ENCODE assay signal across 8 cellular contexts in the genomic region with DNA sequence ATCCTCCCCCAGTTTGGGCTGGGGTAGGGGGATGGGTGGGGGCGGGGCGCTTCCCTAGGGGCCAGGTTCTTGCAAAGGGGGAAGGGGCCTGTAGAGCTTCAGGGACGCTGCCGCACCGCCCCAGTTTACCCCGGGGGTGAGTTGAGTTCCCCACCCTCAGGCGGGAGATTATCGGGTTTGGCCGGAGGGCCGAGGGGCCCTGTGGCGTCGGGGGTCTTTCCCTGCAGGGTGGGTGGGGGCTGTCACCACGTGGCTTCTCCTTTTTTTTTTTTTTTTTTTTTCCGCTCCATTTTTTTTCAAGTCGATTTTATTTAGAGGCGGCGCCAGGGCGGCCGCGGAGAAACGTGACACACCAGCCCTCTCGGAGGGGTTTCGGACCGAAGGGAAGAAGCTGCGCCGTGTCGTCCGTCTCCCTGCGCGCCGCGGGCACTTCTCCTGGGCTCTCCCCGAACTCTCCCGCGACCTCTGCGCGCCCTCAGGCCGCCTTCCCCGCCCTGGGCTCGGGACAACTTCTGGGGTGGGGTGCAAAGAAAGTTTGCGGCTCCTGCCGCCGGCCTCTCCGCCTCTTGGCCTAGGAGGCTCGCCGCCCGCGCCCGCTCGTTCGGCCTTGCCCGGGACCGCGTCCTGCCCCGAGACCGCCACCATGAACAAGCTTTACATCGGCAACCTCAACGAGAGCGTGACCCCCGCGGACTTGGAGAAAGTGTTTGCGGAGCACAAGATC. TPM values are rescaled to one million over a fixed set of nuclear protein-coding genes. Genes with fewer than 3 reads are reported as not detected.
A peak's percentile ranks its signal among the peaks of the same experiment; 100 is the strongest.
DNase-seq lines count a peak whose midpoint lies in the region; ATAC-seq lines count a peak whose summit lies in the region.

Gene IGF2BP1 (plus strand): TSS at position 283 of the 724 bp plus-strand sequence. CDS start 361 bp downstream, at position 644.

- no peak within 1 kb of the TSS for H3K27ac ChIP-seq in effector memory CD4-positive, alpha-beta T cell (ENCODE audit: insufficient read depth, low read length, poor library complexity, severe bottlenecking)

- H3K4me1 ChIP-seq in effector memory CD4-positive, alpha-beta T cell (ENCODE audit: control insufficient read depth, insufficient read depth, low read length, poor library complexity, severe bottlenecking): peaks cover 33% of the 10 kb centered on the region
- H3K4me1 ChIP-seq in neuron (ENCODE audit: insufficient read depth, low read length): peaks cover 28% of the 10 kb centered on the region

- in situ Hi-C loops in SK-MEL-5 (cut with HindIII; ENCODE audit: low pct_unique_long_range_greater_than_20kb, low sequenced_read_pairs): no loop called here

- intact Hi-C loops in activated CD4-positive, alpha-beta T cell treated with anti-CD3 and anti-CD28 coated beads for 36 hours (cut with DNase I, micrococcal nuclease): loop anchor here (5.0 kb wide), 1 partner anchor 275 kb away; the partner anchor contains the start of genes PRAC1 (in 2 of the 2) and PRAC2 (in 2 of the 2)

- peak within 1 kb of the TSS; percentile 35 for H3K4me3 ChIP-seq in effector memory CD4-positive, alpha-beta T cell (ENCODE audit: insufficient read depth, low read depth, low read length, poor library complexity, severe bottlenecking)
- H3K4me3 ChIP-seq in neuron (ENCODE audit: low read length): peak within 1 kb of the TSS; percentile 66

- peak; percentile 51 for DNase-seq in activated CD4-positive, alpha-beta T cell treated with anti-CD3 and anti-CD28 coated beads for 36 hours
- DNase-seq in activated CD4-positive, alpha-beta T cell treated with anti-CD3 and anti-CD28 coated beads, Interleukin-2, amount 50 U/mL, for 1 hour: no peak
- DNase-seq in SK-MEL-5 (ENCODE audit: low read depth, low spot score) (peak; percentile 56), anterior cingulate cortex (lab: John Stamatoyannopoulos, UW) (no peak), mesenteric fat pad (ENCODE audit: low spot score) (no peak)
- DNase-seq in effector memory CD4-positive, alpha-beta T cell: no peak

- H3K9me3 ChIP-seq in effector memory CD4-positive, alpha-beta T cell (ENCODE audit: control insufficient read depth, low read length): no peaks in the 10 kb centered on the region
- H3K9me3 ChIP-seq in neuron (ENCODE audit: low read length): no peaks in the 10 kb centered on the region

- H3K4me1 Mint-ChIP-seq in activated CD4-positive, alpha-beta T cell treated with anti-CD3 and anti-CD28 coated beads for 36 hours: peaks cover 25% of the 10 kb centered on the region

- no peaks in the 10 kb centered on the region for H3K9me3 Mint-ChIP-seq in activated CD4-positive, alpha-beta T cell treated with anti-CD3 and anti-CD28 coated beads for 36 hours (ENCODE audit: low read depth)

- no peaks in the 10 kb centered on the region for H3K36me3 ChIP-seq in effector memory CD4-positive, alpha-beta T cell (ENCODE audit: control insufficient read depth, insufficient read depth, low read length)
- H3K36me3 ChIP-seq in neuron (ENCODE audit: insufficient read depth, low read length): no peaks in the 10 kb centered on the region

- peak within 1 kb of the TSS; percentile 82 for H2AFZ ChIP-seq in neuron (ENCODE audit: low read depth, low read length)

- CTCF ChIA-PET in activated CD4-positive, alpha-beta T cell treated with anti-CD3 and anti-CD28 coated beads for 36 hours (lab: Charles Lee): interaction anchor here (0.5 to 1.1 kb wide), 2 partner anchors 127 to 273 kb away, joined by 3 to 5 read pairs; no protein-coding TSS in a partner anchor

- H3K27ac Mint-ChIP-seq in activated CD4-positive, alpha-beta T cell treated with anti-CD3 and anti-CD28 coated beads for 36 hours: no peak within 1 kb of the TSS

- ATAC-seq in activated CD4-positive, alpha-beta T cell treated with anti-CD3 and anti-CD28 coated beads for 36 hours: peak; percentile 36
- no peak for ATAC-seq in HG02981 (IDR thresholded peaks at IDR 0.05; ENCODE audit: unreplicated experiment)

- H3K4me3 Mint-ChIP-seq in activated CD4-positive, alpha-beta T cell treated with anti-CD3 and anti-CD28 coated beads for 36 hours: peak within 1 kb of the TSS; percentile 64

- H3K36me3 Mint-ChIP-seq in activated CD4-positive, alpha-beta T cell treated with anti-CD3 and anti-CD28 coated beads for 36 hours (ENCODE audit: low read depth): no peaks in the 10 kb centered on the region

- POLR2A ChIA-PET in activated CD4-positive, alpha-beta T cell treated with anti-CD3 and anti-CD28 coated beads for 36 hours (lab: Charles Lee): no interaction called here

- peaks cover 75% of the 10 kb centered on the region for H3K27me3 Mint-ChIP-seq in activated CD4-positive, alpha-beta T cell treated with anti-CD3 and anti-CD28 coated beads for 36 hours

- H3K27me3 ChIP-seq in effector memory CD4-positive, alpha-beta T cell (replicated peaks; ENCODE audit: control insufficient read depth, insufficient read depth, low read length, poor library complexity, severe bottlenecking): peaks cover 94% of the 10 kb centered on the region
- no peaks in the 10 kb centered on the region for H3K27me3 ChIP-seq in neuron (ENCODE audit: insufficient read depth, low read length)

RNA-seq across cellular contexts. Expression of gene IGF2BP1, which starts in this region (rescaled TPM):
- under 1 TPM; 0.43 to 0.97 TPM for total RNA-seq in activated CD4-positive, alpha-beta T cell treated with anti-CD3 and anti-CD28 coated beads for 36 hours
- total RNA-seq in SK-MEL-5 (2014; rRNA removed; shearing (Covaris generic)): 8.6 and 9.4 TPM in 2 replicates
- 8.5 and 12.5 TPM in 2 replicates for polyA plus RNA-seq in SK-MEL-5 (2015; cell fraction: cytosol; rRNA removed)
- 20.1 and 28.7 TPM in 2 replicates for polyA plus RNA-seq in SK-MEL-5 (2015; cell fraction: nucleus; rRNA removed)
- not detected for total RNA-seq in mesenteric fat pad

Comparison
In these comparisons a context has a peak if more than half of its experiments do, and no peak if none do; other contexts are left out.
1. Peak in DNase-seq and ATAC-seq in activated CD4-positive, alpha-beta T cell treated with anti-CD3 and anti-CD28 coated beads for 36 hours; RNA of the gene not detected or under 1 TPM.